1 cellular context compared by ENCODE assay signal in the genomic region with DNA sequence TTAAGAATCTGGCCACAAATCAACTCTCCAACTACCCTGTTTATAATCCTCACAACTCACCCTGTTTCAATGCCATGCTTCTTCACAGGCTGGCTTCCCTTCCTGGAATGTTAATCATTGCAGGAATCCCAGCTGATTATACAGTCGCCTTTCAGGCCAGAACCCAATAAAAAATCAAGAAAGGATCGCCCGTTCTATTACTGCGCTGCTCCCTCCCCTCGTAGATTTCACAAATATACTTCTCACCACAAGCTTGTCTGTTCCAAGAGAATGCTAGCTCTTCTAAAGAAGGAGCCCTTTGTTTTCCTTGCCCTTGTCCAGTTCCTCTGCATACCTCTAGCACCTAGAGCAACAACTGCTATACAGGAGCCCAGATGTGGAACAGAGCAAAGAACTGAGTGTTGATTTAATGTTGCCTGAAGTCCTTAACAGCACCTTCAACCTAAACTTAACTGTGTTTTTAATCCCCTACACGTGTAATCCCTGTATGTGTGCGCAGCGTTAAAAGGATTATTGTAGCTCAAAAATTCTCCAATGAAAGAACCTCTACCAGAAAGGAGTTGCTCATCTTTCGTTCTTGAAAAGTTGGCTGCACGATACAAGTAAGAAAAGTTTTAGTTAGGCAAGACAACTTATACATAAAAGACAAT.
TF ChIP-seq lines count a peak whose summit lies in the region.

No MANE protein-coding gene starts in this region.

TF ChIP-seq in GM23338, 12 proteins besides CTCF, POLR2A, EP300 and RAD21:
- TF ChIP-seq, protein P1, sequence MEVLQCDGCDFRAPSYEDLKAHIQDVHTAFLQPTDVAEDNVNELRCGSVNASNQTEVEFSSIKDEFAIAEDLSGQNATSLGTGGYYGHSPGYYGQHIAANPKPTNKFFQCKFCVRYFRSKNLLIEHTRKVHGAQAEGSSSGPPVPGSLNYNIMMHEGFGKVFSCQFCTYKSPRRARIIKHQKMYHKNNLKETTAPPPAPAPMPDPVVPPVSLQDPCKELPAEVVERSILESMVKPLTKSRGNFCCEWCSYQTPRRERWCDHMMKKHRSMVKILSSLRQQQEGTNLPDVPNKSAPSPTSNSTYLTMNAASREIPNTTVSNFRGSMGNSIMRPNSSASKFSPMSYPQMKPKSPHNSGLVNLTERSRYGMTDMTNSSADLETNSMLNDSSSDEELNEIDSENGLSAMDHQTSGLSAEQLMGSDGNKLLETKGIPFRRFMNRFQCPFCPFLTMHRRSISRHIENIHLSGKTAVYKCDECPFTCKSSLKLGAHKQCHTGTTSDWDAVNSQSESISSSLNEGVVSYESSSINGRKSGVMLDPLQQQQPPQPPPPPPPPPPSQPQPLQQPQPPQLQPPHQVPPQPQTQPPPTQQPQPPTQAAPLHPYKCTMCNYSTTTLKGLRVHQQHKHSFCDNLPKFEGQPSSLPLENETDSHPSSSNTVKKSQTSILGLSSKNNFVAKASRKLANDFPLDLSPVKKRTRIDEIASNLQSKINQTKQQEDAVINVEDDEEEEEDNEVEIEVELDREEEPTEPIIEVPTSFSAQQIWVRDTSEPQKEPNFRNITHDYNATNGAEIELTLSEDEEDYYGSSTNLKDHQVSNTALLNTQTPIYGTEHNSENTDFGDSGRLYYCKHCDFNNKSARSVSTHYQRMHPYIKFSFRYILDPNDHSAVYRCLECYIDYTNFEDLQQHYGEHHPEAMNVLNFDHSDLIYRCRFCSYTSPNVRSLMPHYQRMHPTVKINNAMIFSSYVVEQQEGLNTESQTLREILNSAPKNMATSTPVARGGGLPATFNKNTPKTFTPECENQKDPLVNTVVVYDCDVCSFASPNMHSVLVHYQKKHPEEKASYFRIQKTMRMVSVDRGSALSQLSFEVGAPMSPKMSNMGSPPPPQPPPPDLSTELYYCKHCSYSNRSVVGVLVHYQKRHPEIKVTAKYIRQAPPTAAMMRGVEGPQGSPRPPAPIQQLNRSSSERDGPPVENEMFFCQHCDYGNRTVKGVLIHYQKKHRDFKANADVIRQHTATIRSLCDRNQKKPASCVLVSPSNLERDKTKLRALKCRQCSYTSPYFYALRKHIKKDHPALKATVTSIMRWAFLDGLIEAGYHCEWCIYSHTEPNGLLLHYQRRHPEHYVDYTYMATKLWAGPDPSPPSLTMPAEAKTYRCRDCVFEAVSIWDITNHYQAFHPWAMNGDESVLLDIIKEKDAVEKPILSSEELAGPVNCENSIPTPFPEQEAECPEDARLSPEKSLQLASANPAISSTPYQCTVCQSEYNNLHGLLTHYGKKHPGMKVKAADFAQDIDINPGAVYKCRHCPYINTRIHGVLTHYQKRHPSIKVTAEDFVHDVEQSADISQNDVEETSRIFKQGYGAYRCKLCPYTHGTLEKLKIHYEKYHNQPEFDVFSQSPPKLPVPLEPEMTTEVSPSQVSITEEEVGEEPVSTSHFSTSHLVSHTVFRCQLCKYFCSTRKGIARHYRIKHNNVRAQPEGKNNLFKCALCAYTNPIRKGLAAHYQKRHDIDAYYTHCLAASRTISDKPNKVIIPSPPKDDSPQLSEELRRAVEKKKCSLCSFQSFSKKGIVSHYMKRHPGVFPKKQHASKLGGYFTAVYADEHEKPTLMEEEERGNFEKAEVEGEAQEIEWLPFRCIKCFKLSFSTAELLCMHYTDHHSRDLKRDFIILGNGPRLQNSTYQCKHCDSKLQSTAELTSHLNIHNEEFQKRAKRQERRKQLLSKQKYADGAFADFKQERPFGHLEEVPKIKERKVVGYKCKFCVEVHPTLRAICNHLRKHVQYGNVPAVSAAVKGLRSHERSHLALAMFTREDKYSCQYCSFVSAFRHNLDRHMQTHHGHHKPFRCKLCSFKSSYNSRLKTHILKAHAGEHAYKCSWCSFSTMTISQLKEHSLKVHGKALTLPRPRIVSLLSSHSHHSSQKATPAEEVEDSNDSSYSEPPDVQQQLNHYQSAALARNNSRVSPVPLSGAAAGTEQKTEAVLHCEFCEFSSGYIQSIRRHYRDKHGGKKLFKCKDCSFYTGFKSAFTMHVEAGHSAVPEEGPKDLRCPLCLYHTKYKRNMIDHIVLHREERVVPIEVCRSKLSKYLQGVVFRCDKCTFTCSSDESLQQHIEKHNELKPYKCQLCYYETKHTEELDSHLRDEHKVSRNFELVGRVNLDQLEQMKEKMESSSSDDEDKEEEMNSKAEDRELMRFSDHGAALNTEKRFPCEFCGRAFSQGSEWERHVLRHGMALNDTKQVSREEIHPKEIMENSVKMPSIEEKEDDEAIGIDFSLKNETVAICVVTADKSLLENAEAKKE (CRISPR knock-in tag; IDR thresholded peaks at IDR 0.05): no peak
- TF ChIP-seq, protein P2, sequence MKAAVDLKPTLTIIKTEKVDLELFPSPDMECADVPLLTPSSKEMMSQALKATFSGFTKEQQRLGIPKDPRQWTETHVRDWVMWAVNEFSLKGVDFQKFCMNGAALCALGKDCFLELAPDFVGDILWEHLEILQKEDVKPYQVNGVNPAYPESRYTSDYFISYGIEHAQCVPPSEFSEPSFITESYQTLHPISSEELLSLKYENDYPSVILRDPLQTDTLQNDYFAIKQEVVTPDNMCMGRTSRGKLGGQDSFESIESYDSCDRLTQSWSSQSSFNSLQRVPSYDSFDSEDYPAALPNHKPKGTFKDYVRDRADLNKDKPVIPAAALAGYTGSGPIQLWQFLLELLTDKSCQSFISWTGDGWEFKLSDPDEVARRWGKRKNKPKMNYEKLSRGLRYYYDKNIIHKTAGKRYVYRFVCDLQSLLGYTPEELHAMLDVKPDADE (IDR thresholded peaks at IDR 0.05): no peak
- TF ChIP-seq CREB1 (CRISPR knock-in tag; IDR thresholded peaks at IDR 0.05; ENCODE audit: low read depth): no peak
- no peak for TF ChIP-seq ZNF114 (CRISPR knock-in tag; IDR thresholded peaks at IDR 0.05)
- TF ChIP-seq ZNF331 (CRISPR knock-in tag; IDR thresholded peaks at IDR 0.05; ENCODE audit: low read depth): no peak
- no peak for TF ChIP-seq EZH2 (IDR thresholded peaks at IDR 0.05; ENCODE audit: low read depth, unreplicated experiment)
- TF ChIP-seq NANOG (IDR thresholded peaks at IDR 0.05; ENCODE audit: borderline replicate concordance): no peak
- TF ChIP-seq POLR2AphosphoS5 (IDR thresholded peaks at IDR 0.05; ENCODE audit: low read depth): no peak
- no peak for TF ChIP-seq JUNB (IDR thresholded peaks at IDR 0.05; ENCODE audit: unreplicated experiment)
- no peak for TF ChIP-seq EZH2phosphoT487 (IDR thresholded peaks at IDR 0.05; ENCODE audit: unreplicated experiment)
- TF ChIP-seq, protein P3, sequence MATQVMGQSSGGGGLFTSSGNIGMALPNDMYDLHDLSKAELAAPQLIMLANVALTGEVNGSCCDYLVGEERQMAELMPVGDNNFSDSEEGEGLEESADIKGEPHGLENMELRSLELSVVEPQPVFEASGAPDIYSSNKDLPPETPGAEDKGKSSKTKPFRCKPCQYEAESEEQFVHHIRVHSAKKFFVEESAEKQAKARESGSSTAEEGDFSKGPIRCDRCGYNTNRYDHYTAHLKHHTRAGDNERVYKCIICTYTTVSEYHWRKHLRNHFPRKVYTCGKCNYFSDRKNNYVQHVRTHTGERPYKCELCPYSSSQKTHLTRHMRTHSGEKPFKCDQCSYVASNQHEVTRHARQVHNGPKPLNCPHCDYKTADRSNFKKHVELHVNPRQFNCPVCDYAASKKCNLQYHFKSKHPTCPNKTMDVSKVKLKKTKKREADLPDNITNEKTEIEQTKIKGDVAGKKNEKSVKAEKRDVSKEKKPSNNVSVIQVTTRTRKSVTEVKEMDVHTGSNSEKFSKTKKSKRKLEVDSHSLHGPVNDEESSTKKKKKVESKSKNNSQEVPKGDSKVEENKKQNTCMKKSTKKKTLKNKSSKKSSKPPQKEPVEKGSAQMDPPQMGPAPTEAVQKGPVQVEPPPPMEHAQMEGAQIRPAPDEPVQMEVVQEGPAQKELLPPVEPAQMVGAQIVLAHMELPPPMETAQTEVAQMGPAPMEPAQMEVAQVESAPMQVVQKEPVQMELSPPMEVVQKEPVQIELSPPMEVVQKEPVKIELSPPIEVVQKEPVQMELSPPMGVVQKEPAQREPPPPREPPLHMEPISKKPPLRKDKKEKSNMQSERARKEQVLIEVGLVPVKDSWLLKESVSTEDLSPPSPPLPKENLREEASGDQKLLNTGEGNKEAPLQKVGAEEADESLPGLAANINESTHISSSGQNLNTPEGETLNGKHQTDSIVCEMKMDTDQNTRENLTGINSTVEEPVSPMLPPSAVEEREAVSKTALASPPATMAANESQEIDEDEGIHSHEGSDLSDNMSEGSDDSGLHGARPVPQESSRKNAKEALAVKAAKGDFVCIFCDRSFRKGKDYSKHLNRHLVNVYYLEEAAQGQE (IDR thresholded peaks at IDR 0.05; ENCODE audit: unreplicated experiment): no peak
- no peak for TF ChIP-seq STAT1 (IDR thresholded peaks at IDR 0.05; ENCODE audit: unreplicated experiment)
